In the genomic region with DNA sequence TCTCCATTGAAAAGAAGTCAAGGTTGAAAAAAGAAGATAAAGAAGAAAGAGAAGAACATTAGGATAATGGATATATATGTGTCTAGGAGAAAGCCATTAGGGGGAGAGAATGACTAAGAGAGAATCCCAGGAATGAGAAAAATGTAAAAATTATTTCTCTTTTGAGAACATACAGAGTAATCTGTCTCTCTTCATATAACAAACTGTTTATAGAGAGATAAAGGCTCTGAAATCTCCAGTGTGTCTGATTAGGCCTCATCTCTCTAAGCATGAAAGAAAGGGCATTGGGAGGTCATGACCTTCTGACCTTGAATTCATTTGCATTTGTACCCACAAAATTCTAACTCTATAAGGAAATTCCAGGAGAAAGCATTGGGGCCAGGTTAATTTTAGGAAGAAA, we compare ENCODE assay signal across 27 cellular contexts. TPM values are rescaled to one million over a fixed set of nuclear protein-coding genes. Genes with fewer than 3 reads are reported as not detected.
DNase-seq lines count a peak whose midpoint lies in the region; ATAC-seq, FAIRE-seq and TF ChIP-seq lines count a peak whose summit lies in the region.
"Had no signal": no experiment of that assay in that cellular context is flagged by ENCODE, and none has a peak within 500 bp of the region (broad histone marks: within the 10 kb centered on the region; RNA-seq: fewer than 3 reads in every experiment).

No MANE protein-coding gene starts in this region.

- ATAC-seq in SK-N-SH treated with all-trans-retinoic acid at 6 μM for 48 hours (peak; percentile 34), gastroesophageal sphincter (no peak)
- ATAC-seq: activated T-cell treated with anti-CD3 and anti-CD28 coated beads, Interleukin-2, amount 50 U/mL, for 72 hours; body of pancreas; left lung; Right ventricle myocardium inferior; stimulated activated effector memory CD8-positive, alpha-beta T cell treated with anti-CD3 and anti-CD28 coated beads, Interleukin-12 subunit alpha, Interleukin-12 subunit beta, amount 100 ng/mL, for 72 hours had no signal

- TF ChIP-seq CTCF in gastroesophageal sphincter (IDR thresholded peaks at IDR 0.05) = no peak

- peak overlapping the region; percentile 5 for H3K4me2 ChIP-seq in skeletal muscle satellite cell (ENCODE audit: low read length)
- H3K4me2 ChIP-seq: PC-9 had no signal

- DNase-seq in EL (peak; percentile 45), hepatic stellate cell (ENCODE audit: low spot score) (peak; percentile 41), HTR-8/SVneo (ENCODE audit: insufficient read length, low spot score) (no peak), frontal cortex (ENCODE audit: low spot score in 2 of 2) (no peak), activated gamma-delta T cell treated with Interleukin-2 at 50 U/mL for 16 hours (no peak)
- DNase-seq: activated CD4-positive, alpha-beta T cell treated with anti-CD3 and anti-CD28 coated beads, Interleukin-2, amount 50 U/mL, for 48 hours; activated CD4-positive, CD25-positive, alpha-beta regulatory T cell treated with anti-CD3 and anti-CD28 coated beads, Interleukin-2, amount 50 U/mL, for 72 hours; activated naive CD4-positive, alpha-beta T cell; activated T-cell treated with anti-CD3 and anti-CD28 coated beads, Interleukin-2, amount 50 U/mL, for 72 hours; body of pancreas; DMS79 treated with DMSO at 0.1 percent for 48 hours; left lung; NCI-H1436; NCI-H2081 treated with DMSO at 0.1 percent for 48 hours; NCI-H345; NCI-H69; PC-9; sigmoid colon; stimulated activated CD4-positive, alpha-beta T cell treated with anti-CD3 and anti-CD28 coated beads, Interleukin-15, amount 100 ng/mL, for 24 hours; transverse colon had no signal

- H3K4me1 ChIP-seq in skeletal muscle satellite cell (ENCODE audit: control insufficient read depth, insufficient read depth, low read length) = peaks cover 17% of the 10 kb centered on the region
- peaks cover 0 to under 1% (median 0%) of the 10 kb centered on the region in 3 donors for H3K4me1 ChIP-seq in gastroesophageal sphincter
- H3K4me1 ChIP-seq: left lung had no signal

- no peaks in the 10 kb centered on the region for H3K27me3 ChIP-seq in skeletal muscle satellite cell (ENCODE audit: control insufficient read depth, insufficient read depth, low read length)
- H3K27me3 ChIP-seq in gastroesophageal sphincter = no peaks in the 10 kb centered on the region
- H3K27me3 ChIP-seq: body of pancreas, sigmoid colon had no signal

- FAIRE-seq in HTR-8/SVneo (lab: Jason Lieb, UNC) (no peak), frontal cortex (lab: Jason Lieb, UNC) (no peak)
- FAIRE-seq: H54 had no signal

- no peaks in the 10 kb centered on the region for H3K9me3 ChIP-seq in skeletal muscle satellite cell (replicated peaks; ENCODE audit: low read length)
- no peaks in the 10 kb centered on the region for H3K9me3 ChIP-seq in gastroesophageal sphincter
- H3K9me3 ChIP-seq: body of pancreas, left lung, sigmoid colon, transverse colon had no signal

- TF ChIP-seq POLR2A in gastroesophageal sphincter (IDR thresholded peaks at IDR 0.05) = no peak

- no peak for TF ChIP-seq EP300 in gastroesophageal sphincter (IDR thresholded peaks at IDR 0.05)

- H3K4me3 ChIP-seq in skeletal muscle satellite cell (ENCODE audit: low read length) (no peak overlapping the region), gastroesophageal sphincter (no peak overlapping the region)
- H3K4me3 ChIP-seq: body of pancreas, left lung, PC-9, sigmoid colon, transverse colon had no signal

- no peak overlapping the region for H3K27ac ChIP-seq in gastroesophageal sphincter
- H3K27ac ChIP-seq: body of pancreas, left lung, PC-9, transverse colon had no signal

- H3K36me3 ChIP-seq in skeletal muscle satellite cell (ENCODE audit: insufficient read depth, low read length) (no peaks in the 10 kb centered on the region), gastroesophageal sphincter (no peaks in the 10 kb centered on the region)
- H3K36me3 ChIP-seq: left lung, sigmoid colon, transverse colon had no signal

- H3K9ac ChIP-seq in skeletal muscle satellite cell (ENCODE audit: low read depth, low read length) = no peak overlapping the region

TF ChIP-seq in SK-N-SH treated with all-trans-retinoic acid at 6 μM for 48 hours, 23 proteins besides CTCF, POLR2A, EP300 and RAD21 (continues in another document):
- no peak for TF ChIP-seq RARB (CRISPR knock-in tag; IDR thresholded peaks at IDR 0.05)
- TF ChIP-seq SNAI2 (CRISPR knock-in tag; IDR thresholded peaks at IDR 0.05) = 0 out of 2 replicates have a peak, but pooled peaks have one; percentile 41
- no peak; the same call in 1 of the 2 replicates for TF ChIP-seq POU6F1 (CRISPR knock-in tag; IDR thresholded peaks at IDR 0.05; ENCODE audit: borderline replicate concordance, low read depth)
- no peak for TF ChIP-seq TOX (CRISPR knock-in tag; IDR thresholded peaks at IDR 0.05; ENCODE audit: borderline replicate concordance)
- no peak for TF ChIP-seq ZFP30 (CRISPR knock-in tag; IDR thresholded peaks at IDR 0.05)
- 0 out of 2 replicates have a peak, but pooled peaks have one; percentile 34 for TF ChIP-seq ZNF8 (CRISPR knock-in tag; IDR thresholded peaks at IDR 0.05)
- no peak for TF ChIP-seq PPARA (CRISPR knock-in tag; IDR thresholded peaks at IDR 0.05; ENCODE audit: borderline replicate concordance)
- TF ChIP-seq TCF4 (CRISPR knock-in tag; IDR thresholded peaks at IDR 0.05; ENCODE audit: borderline replicate concordance) = peak; percentile 50; the same call in 1 of the 2 replicates
- no peak for TF ChIP-seq OSR1 (CRISPR knock-in tag; IDR thresholded peaks at IDR 0.05)
- no peak for TF ChIP-seq ARNTL (CRISPR knock-in tag; IDR thresholded peaks at IDR 0.05; ENCODE audit: borderline replicate concordance, low read depth)
- TF ChIP-seq ZC3H10 (CRISPR knock-in tag; IDR thresholded peaks at IDR 0.05) = no peak
- TF ChIP-seq CSDC2 (CRISPR knock-in tag; IDR thresholded peaks at IDR 0.05) = peak; percentile 66; the same call in 1 of the 2 replicates
- TF ChIP-seq, protein P1, sequence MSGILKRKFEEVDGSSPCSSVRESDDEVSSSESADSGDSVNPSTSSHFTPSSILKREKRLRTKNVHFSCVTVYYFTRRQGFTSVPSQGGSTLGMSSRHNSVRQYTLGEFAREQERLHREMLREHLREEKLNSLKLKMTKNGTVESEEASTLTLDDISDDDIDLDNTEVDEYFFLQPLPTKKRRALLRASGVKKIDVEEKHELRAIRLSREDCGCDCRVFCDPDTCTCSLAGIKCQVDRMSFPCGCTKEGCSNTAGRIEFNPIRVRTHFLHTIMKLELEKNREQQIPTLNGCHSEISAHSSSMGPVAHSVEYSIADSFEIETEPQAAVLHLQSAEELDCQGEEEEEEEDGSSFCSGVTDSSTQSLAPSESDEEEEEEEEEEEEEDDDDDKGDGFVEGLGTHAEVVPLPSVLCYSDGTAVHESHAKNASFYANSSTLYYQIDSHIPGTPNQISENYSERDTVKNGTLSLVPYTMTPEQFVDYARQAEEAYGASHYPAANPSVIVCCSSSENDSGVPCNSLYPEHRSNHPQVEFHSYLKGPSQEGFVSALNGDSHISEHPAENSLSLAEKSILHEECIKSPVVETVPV (CRISPR knock-in tag; IDR thresholded peaks at IDR 0.05) = peak; percentile 37; the same call in 1 of the 2 replicates
- 0 out of 2 replicates have a peak, but pooled peaks have one; percentile 59 for TF ChIP-seq ZFP3 (CRISPR knock-in tag; IDR thresholded peaks at IDR 0.05)
- no peak for TF ChIP-seq ZNF70 (CRISPR knock-in tag; IDR thresholded peaks at IDR 0.05)
- no peak for TF ChIP-seq BACH2 (CRISPR knock-in tag; IDR thresholded peaks at IDR 0.05; ENCODE audit: borderline replicate concordance)
- 0 out of 2 replicates have a peak, but pooled peaks have one; percentile 14 for TF ChIP-seq ZNF565 (CRISPR knock-in tag; conservative IDR thresholded peaks at IDR 0.05; ENCODE audit: low read depth)
- TF ChIP-seq ESRRG (CRISPR knock-in tag; IDR thresholded peaks at IDR 0.05) = peak; percentile 94
- peak; percentile 91 for TF ChIP-seq CREB5 (CRISPR knock-in tag; IDR thresholded peaks at IDR 0.05; ENCODE audit: low read depth)

RNA-seq across cellular contexts. Expression of gene MPDZ, which starts 3.5 kb away (rescaled TPM):
- total RNA-seq in skeletal muscle satellite cell (2012; rRNA removed) = 17.3 and 19.5 TPM in 2 replicates
- total RNA-seq in gastroesophageal sphincter (100 to 1,000 TPM in 1 of 4 donors, 10 to 100 TPM in 3; 71.8 to 102 (median 81.2) TPM), frontal cortex (43.6 TPM)
- total RNA-seq: activated T-cell treated with anti-CD3 and anti-CD28 coated beads, Interleukin-2, amount 50 U/mL, for 72 hours; T-helper 2 cell treated with Interferon-gamma antibody and Interleukin-4, amounts not matched to agents 100 ng/mL and 5 ng/mL, for 36 hours had no signal

Comparison
In these comparisons a context has a peak if more than half of its experiments do, and no peak if none do; other contexts are left out.
1. DNase-seq: peak in EL (single experiment) and hepatic stellate cell (single experiment); none in HTR-8/SVneo (single experiment), frontal cortex (0 of 2) and activated gamma-delta T cell treated with Interleukin-2 at 50 U/mL for 16 hours (single experiment).